In the genomic region with DNA sequence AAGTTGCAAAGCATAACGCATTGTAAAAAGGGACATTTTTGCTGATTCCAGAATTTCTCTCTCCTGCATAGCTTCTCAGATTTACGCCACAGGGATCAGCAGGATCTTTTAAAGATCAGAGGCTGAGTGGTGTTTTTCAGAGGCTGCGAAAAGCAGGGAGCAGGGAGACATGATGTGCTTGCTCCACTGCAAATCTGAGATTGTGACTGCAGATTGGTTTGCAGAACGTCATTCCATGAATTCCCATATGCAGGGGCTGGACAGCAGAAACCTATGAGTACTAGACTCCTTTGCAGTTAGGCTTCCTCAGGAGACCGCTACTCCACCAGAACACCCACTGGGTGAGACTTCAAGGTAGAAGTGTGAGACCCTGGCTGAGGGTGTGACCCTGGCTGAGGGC, we compare ENCODE assay signal across 15 cellular contexts. TPM values are rescaled to one million over a fixed set of nuclear protein-coding genes. Genes with fewer than 3 reads are reported as not detected.
DNase-seq lines count a peak whose midpoint lies in the region; ATAC-seq, FAIRE-seq and TF ChIP-seq lines count a peak whose summit lies in the region.
"Had no signal": no experiment of that assay in that cellular context is flagged by ENCODE, and none has a peak within 500 bp of the region (broad histone marks: within the 10 kb centered on the region; RNA-seq: fewer than 3 reads in every experiment).

No MANE protein-coding gene starts in this region.

- H3K23ac ChIP-seq in H9 (ENCODE audit: insufficient read length, low read depth, low read length), result no peak overlapping the region
- no peak overlapping the region for H3K23ac ChIP-seq in trophoblast cell (ENCODE audit: low read length)

- H2BK5ac ChIP-seq in H9 (ENCODE audit: insufficient read length, low read length), result no peak overlapping the region
- no peak overlapping the region for H2BK5ac ChIP-seq in trophoblast cell (ENCODE audit: low read depth, low read length, poor library complexity)

- H4K5ac ChIP-seq in H9 (ENCODE audit: insufficient read length, low read depth, low read length), result no peak overlapping the region

- no peaks in the 10 kb centered on the region for H3K79me1 ChIP-seq in H9 (ENCODE audit: insufficient read depth, low read depth, low read length, poor library complexity, severe bottlenecking)
- H3K79me1 ChIP-seq in trophoblast cell (ENCODE audit: low read length), result no peaks in the 10 kb centered on the region

- H3K4me1 ChIP-seq in H9 (ENCODE audit: insufficient read depth, low read length) (peaks cover 13% of the 10 kb centered on the region), K562 (replicated peaks in 1 of 2; ENCODE audit: control insufficient read depth in 2 of 2, insufficient read depth in 2 of 2, low read length in 2 of 2) (no peaks in the 10 kb centered on the region; a peak in 2 of 5 replicates), trophoblast cell (ENCODE audit: control insufficient read depth in 1 of 2, insufficient read depth in 2 of 2, low read length in 2 of 2) (no peaks in the 10 kb centered on the region), esophagus squamous epithelium (peaks cover 5 to 26% (median 21%) of the 10 kb centered on the region in 3 donors)

- H3K27me3 Mint-ChIP-seq in H9 (ENCODE audit: low read depth), result peaks cover 96% of the 10 kb centered on the region

- no peak overlapping the region for H3T11ph ChIP-seq in H9 (ENCODE audit: low read length)

- peaks cover 53 to 57% of the 10 kb centered on the region in 2 experiments for H3K4me1 Mint-ChIP-seq in H9

- no peaks in the 10 kb centered on the region; a peak in 1 of 5 replicates for H3K9me3 Mint-ChIP-seq in H9

- BruUV-seq in K562 (replicated peaks; lab: Mats Ljungman, UMichigan), result no TSS peak

- peaks cover 2% of the 10 kb centered on the region for H3K23me2 ChIP-seq in H9 (ENCODE audit: insufficient read length, low read depth, low read length, poor library complexity, severe bottlenecking)

- no peaks in the 10 kb centered on the region; a peak in 1 of 7 replicates for H3K36me3 Mint-ChIP-seq in H9 (ENCODE audit: insufficient read depth in 1 of 3, low read depth in 3 of 3)

- TF ChIP-seq POLR2A in K562 (conservative IDR thresholded peaks at IDR 0.05) (no peak), esophagus squamous epithelium (IDR thresholded peaks at IDR 0.05) (no peak)

- H3K18ac ChIP-seq in H9 (ENCODE audit: insufficient read length, low read depth, low read length) (no peak overlapping the region), trophoblast cell (ENCODE audit: low read length) (no peak overlapping the region)

- no peak overlapping the region for H3K9ac ChIP-seq in H9 (ENCODE audit: extremely low read depth, insufficient read length, low read length)
- H3K9ac ChIP-seq in K562 (ENCODE audit: insufficient read depth in 1 of 2, low read depth in 2 of 2, low read length in 2 of 2), result no peak overlapping the region
- H3K9ac ChIP-seq in trophoblast cell (ENCODE audit: low read length), result no peak overlapping the region

- H2AK5ac ChIP-seq in H9 (ENCODE audit: insufficient read length, low read length) (no peak overlapping the region), trophoblast cell (ENCODE audit: low read length) (no peak overlapping the region)

- H3K56ac ChIP-seq in H9 (ENCODE audit: insufficient read length, low read depth, low read length), result no peak overlapping the region

- H3K14ac ChIP-seq in H9 (ENCODE audit: insufficient read depth, low read length) (no peak overlapping the region), trophoblast cell (ENCODE audit: low read length) (no peak overlapping the region)

- no peaks in the 10 kb centered on the region for H3K79me2 ChIP-seq in H9 (ENCODE audit: insufficient read depth, low read length)
- H3K79me2 ChIP-seq in K562 (ENCODE audit: control insufficient read depth, insufficient read depth, low read length), result no peaks in the 10 kb centered on the region
- H3K79me2 ChIP-seq in trophoblast cell (ENCODE audit: control insufficient read depth, insufficient read depth, low read length, poor library complexity), result no peaks in the 10 kb centered on the region

- H3K4ac ChIP-seq in H9 (ENCODE audit: low read depth, low read length) (no peak overlapping the region), trophoblast cell (ENCODE audit: low read depth, low read length) (no peak overlapping the region)

- POLR2A ChIA-PET in K562 (lab: Yijun Ruan, JAX), result no interaction called here

- H3K36me3 ChIP-seq in K562 (ENCODE audit: control insufficient read depth, insufficient read depth, low read length) (no peaks in the 10 kb centered on the region), trophoblast cell (ENCODE audit: control insufficient read depth in 1 of 2, insufficient read depth in 2 of 2, low read length in 2 of 2) (no peaks in the 10 kb centered on the region), esophagus squamous epithelium (no peaks in the 10 kb centered on the region)

- no peak overlapping the region for H2BK12ac ChIP-seq in H9 (ENCODE audit: insufficient read length, low read depth, low read length)
- no peak overlapping the region for H2BK12ac ChIP-seq in trophoblast cell (ENCODE audit: low read length)

- no peak for TF ChIP-seq EP300 in K562 (IDR thresholded peaks at IDR 0.05; ENCODE audit: low read length)

- H4K20me1 ChIP-seq in H9 (ENCODE audit: control insufficient read depth, insufficient read depth, insufficient read length), result no peaks in the 10 kb centered on the region
- no peaks in the 10 kb centered on the region; the same call in 1 of the 2 replicates for H4K20me1 ChIP-seq in K562 (replicated peaks; ENCODE audit: control insufficient read depth, insufficient read depth, low read length)

- H3K9me3 ChIP-seq in H9 (ENCODE audit: control insufficient read depth, low read depth, low read length) (no peaks in the 10 kb centered on the region), K562 (replicated peaks; ENCODE audit: control insufficient read depth, insufficient read depth, low read depth, low read length) (no peaks in the 10 kb centered on the region), iPS-18c (ENCODE audit: control insufficient read depth, insufficient read depth, low read length) (peaks cover 2% of the 10 kb centered on the region), trophoblast cell (ENCODE audit: insufficient read depth, low read depth, low read length) (no peaks in the 10 kb centered on the region), esophagus squamous epithelium (no peaks in the 10 kb centered on the region)

- H2BK120ac ChIP-seq in H9 (ENCODE audit: low read depth, low read length, poor library complexity, severe bottlenecking) (no peak overlapping the region), trophoblast cell (ENCODE audit: insufficient read depth, low read length, poor library complexity) (no peak overlapping the region)

- no peak for ATAC-seq in K562
- ATAC-seq in SK-N-SH treated with all-trans-retinoic acid at 6 μM for 48 hours, result no peak
- ATAC-seq: HCT116, Panc1 had no signal

- no peak overlapping the region for H2AFZ ChIP-seq in H9 (ENCODE audit: low read length)
- no peak overlapping the region for H2AFZ ChIP-seq in K562 (ENCODE audit: low read depth, low read length)
- no peak overlapping the region for H2AFZ ChIP-seq in trophoblast cell (ENCODE audit: insufficient read depth, low read length, poor library complexity)

- FAIRE-seq in K562 (lab: Jason Lieb, UNC), result no peak

- H3K27me3 ChIP-seq in H9 (ENCODE audit: insufficient read depth, low read length) (peaks cover 17% of the 10 kb centered on the region; the same call in 1 of the 2 replicates), K562 (ENCODE audit: control insufficient read depth in 2 of 2, insufficient read depth in 2 of 2, low read length in 2 of 2) (peaks cover 46 to 75% of the 10 kb centered on the region in 2 experiments), trophoblast cell (ENCODE audit: insufficient read depth, low read length) (no peaks in the 10 kb centered on the region), esophagus squamous epithelium (peaks cover 0 to 16% (median 0%) of the 10 kb centered on the region in 4 donors)

- H2BK15ac ChIP-seq in H9 (ENCODE audit: low read depth, low read length), result no peak overlapping the region

- no peak overlapping the region for H4K91ac ChIP-seq in H9 (ENCODE audit: insufficient read length, low read depth, low read length)
- no peak overlapping the region for H4K91ac ChIP-seq in trophoblast cell (ENCODE audit: low read depth, low read length)

- intact Hi-C loops in K562 (cut with micrococcal nuclease), result no loop called here
- intact Hi-C loops in esophagus squamous epithelium (cut with DNase I), result no loop called here

- no CpG with 5 or more reads among the region's 5 CpGs for WGBS in H9 (ENCODE audit: extremely low coverage, insufficient read length, low lambda C conversion rate)
- WGBS in K562 (ENCODE audit: insufficient coverage, low coverage, missing lambda C conversion rate), result 3% methylated on average over 5 of the region's 5 CpGs
- no CpG with 5 or more reads among the region's 5 CpGs for WGBS in trophoblast cell (ENCODE audit: extremely low coverage, insufficient coverage, insufficient read length)
- WGBS in esophagus squamous epithelium, 2 donors, result 91 to 92% methylated on average over 4 to 5 of the region's 5 CpGs

- peak overlapping the region; percentile 26 to 75 for H3K4me3 Mint-ChIP-seq in H9

- H3K27ac ChIP-seq in H9 (ENCODE audit: insufficient read length, low read depth, low read length) (no peak overlapping the region), K562 (ENCODE audit: extremely low read depth, low read depth, low read length) (no peak overlapping the region), trophoblast cell (ENCODE audit: low read depth, low read length) (no peak overlapping the region), esophagus squamous epithelium (no peak overlapping the region)

- in situ Hi-C loops in K562 (cut with MboI), result no loop called here

- no peak for TF ChIP-seq CTCF in H9 (conservative IDR thresholded peaks at IDR 0.05)
- TF ChIP-seq CTCF in K562 (IDR thresholded peaks at IDR 0.05 in 2 of 3, conservative IDR thresholded peaks at IDR 0.05 in 1 of 3; ENCODE audit: insufficient read depth in 2 of 3, low read depth in 1 of 3, low read length in 3 of 3), result no peak
- no peak for TF ChIP-seq CTCF in esophagus squamous epithelium (IDR thresholded peaks at IDR 0.05)

- no peak overlapping the region for H4K8ac ChIP-seq in H9 (replicated peaks; ENCODE audit: insufficient read length, low read depth, low read length)
- H4K8ac ChIP-seq in trophoblast cell (ENCODE audit: low read depth, low read length), result no peak overlapping the region

- H3K27ac Mint-ChIP-seq in H9, result no peak overlapping the region; a peak in 1 of 7 replicates

- TF ChIP-seq RAD21 in K562 (CRISPR knock-in tag; conservative IDR thresholded peaks at IDR 0.05 in 1 of 2, IDR thresholded peaks at IDR 0.05 in 1 of 2), result no peak

- peak overlapping the region; percentile 64 for H3K4me2 ChIP-seq in H9 (ENCODE audit: insufficient read depth, insufficient read length, low read length)
- H3K4me2 ChIP-seq in K562 (ENCODE audit: insufficient read depth, low read length), result no peak overlapping the region
- H3K4me2 ChIP-seq in trophoblast cell (ENCODE audit: low read length), result no peak overlapping the region

- H2BK20ac ChIP-seq in H9 (ENCODE audit: low read depth, low read length, poor library complexity, severe bottlenecking), result no peak overlapping the region

- H4K12ac ChIP-seq in trophoblast cell (ENCODE audit: low read depth, low read length), result no peak overlapping the region

- H3K4me3 ChIP-seq in K562 (no peak overlapping the region), iPS-18c (ENCODE audit: insufficient read depth, low read depth, low read length) (peak overlapping the region; percentile 20; the same call in 1 of the 2 replicates), trophoblast cell (ENCODE audit: low read depth, low read length) (no peak overlapping the region), esophagus squamous epithelium (no peak overlapping the region)

- no peaks in the 10 kb centered on the region for H3K9me1 ChIP-seq in K562 (ENCODE audit: control insufficient read depth, insufficient read depth, low read length)

- DNase-seq in H9, result no peak
- DNase-seq in K562 (ENCODE audit: extremely low read depth in 1 of 4, low spot score in 3 of 4), result no peak
- peak; percentile 46 to 83 for DNase-seq in trophoblast cell
- DNase-seq in esophagus squamous epithelium (lab: John Stamatoyannopoulos, UW), result no peak
- no peak for DNase-seq in stimulated activated CD4-positive, alpha-beta T cell treated with anti-CD3 and anti-CD28 coated beads, Interleukin-4, amount 100 ng/mL, for 1 hour
- DNase-seq: ACHN, Kasumi-1, NCI-H1105, NCI-H1694, NCI-H226, NCI-H524 treated with DMSO at 0.1 percent for 48 hours had no signal

- CTCF ChIA-PET in K562 (lab: Yijun Ruan, JAX; ENCODE audit: low intra/inter-chr PET ratio), result no interaction called here

RNA-seq across cellular contexts. Expression of a gene that starts 57.1 kb away (rescaled TPM):
- 61.8 and 62.4 TPM in 2 replicates for total RNA-seq in H9 (2021)
- 34.6 and 71.1 TPM in 2 replicates for total RNA-seq in K562 (2011; cell fraction: chromatin; rRNA removed; ENCODE audit: low replicate concordance)
- 22.0 and 25.5 TPM in 2 replicates for total RNA-seq in K562 (2011; cell fraction: nucleolus; rRNA removed)
- total RNA-seq in K562 (2011; cell fraction: nucleoplasm; rRNA removed), result 38.0 and 56.4 TPM in 2 replicates
- total RNA-seq in K562 (2014; rRNA removed), result 71.1 TPM in 2 replicates
- 95.1 and 96.4 TPM in 2 replicates for total RNA-seq in K562 (2014; rRNA removed; fragmentation: Illumina TruSeq; extraction: Trizol)
- total RNA-seq in K562 (2015; rRNA removed; fragmentation: Illumina TruSeq; extraction: Trizol), result 100 and 108 TPM in 2 replicates
- total RNA-seq in K562 (2021), result 63.2 and 63.3 TPM in 2 replicates
- polyA plus RNA-seq in K562 (2011; rRNA removed), result 82.6 and 86.9 TPM in 2 replicates
- 103 and 193 TPM in 2 replicates for polyA plus RNA-seq in K562 (2011; cell fraction: cytosol; rRNA removed)
- 58.7 and 73.6 TPM in 2 replicates for polyA plus RNA-seq in K562 (2011; cell fraction: nucleus; rRNA removed)
- polyA plus RNA-seq in K562 (2012), result 41.6 and 44.1 TPM in 2 replicates
- 66.3 and 75.4 TPM in 2 replicates for polyA plus RNA-seq in K562 (2014; fragmentation: Illumina TruSeq; extraction: Trizol)
- 10 to 100 TPM; 35.5 to 48.5 TPM for polyA plus RNA-seq in K562 (2014; fragmentation: Nextera tagmentation; extraction: Ambion mirVana)
- polyA plus RNA-seq in K562 (2014; rRNA removed), result 45.4 and 48.4 TPM in 2 replicates
- polyA minus RNA-seq in K562 (2011; rRNA and poly(A)+ RNA removed), result 133 and 165 TPM in 2 replicates
- 57.4 and 62.3 TPM in 2 replicates for polyA minus RNA-seq in K562 (2011; cell fraction: cytosol; rRNA and poly(A)+ RNA removed)
- polyA minus RNA-seq in K562 (2011; cell fraction: nucleus; rRNA and poly(A)+ RNA removed), result 30.6 and 42.2 TPM in 2 replicates
- polyA plus RNA-seq in trophoblast cell (2013), result 54.0 and 57.2 TPM in 2 replicates
- 10 to 100 TPM; 27.7 to 67.1 (median 54.8) TPM for total RNA-seq in esophagus squamous epithelium

Comparison
In these comparisons a context has a peak if more than half of its experiments do, and no peak if none do; other contexts are left out.
1. DNase-seq: peak in trophoblast cell (2 of 2); none in H9 (single experiment), K562 (0 of 4), esophagus squamous epithelium (single experiment) and stimulated activated CD4-positive, alpha-beta T cell treated with anti-CD3 and anti-CD28 coated beads, Interleukin-4, amount 100 ng/mL, for 1 hour (single experiment).